Comparison of ENCODE assay signal across 22 cellular contexts in genomic region chr1:208288495-208288894, GRCh38.
"Had no signal": no experiment of that assay in that cellular context is flagged by ENCODE, and none has a peak within 500 bp of the region (broad histone marks: within the 10 kb centered on the region; RNA-seq: fewer than 3 reads in every experiment).

No MANE protein-coding gene starts in this region.

- H3K4me3 Mint-ChIP-seq: dendritic cell treated with granulocyte-macrophage colony-stimulating factor and Interleukin-4, amounts not matched to agents 40 ng/mL and 50 ng/mL, for 4 days; effector memory CD8-positive, alpha-beta T cell; endodermal cell; mesothelial cell of epicardium; naive B cell had no signal

- H3K27ac Mint-ChIP-seq: dendritic cell treated with granulocyte-macrophage colony-stimulating factor and Interleukin-4, amounts not matched to agents 40 ng/mL and 50 ng/mL, for 4 days; effector memory CD8-positive, alpha-beta T cell; endodermal cell; naive B cell had no signal

- H3K4me1 Mint-ChIP-seq: naive B cell had no signal

- DNase-seq: colonic mucosa; cortex of kidney; effector CD8-positive, alpha-beta T cell; effector memory CD8-positive, alpha-beta T cell; endodermal cell; erythroblast; esophagus squamous epithelium; foreskin fibroblast; foreskin melanocyte; gastrocnemius medialis; heart left ventricle; hypothalamus; left cardiac atrium; left lung; left ventricle myocardium superior; lower lobe of right lung; mesenchymal stem cell; mucosa of descending colon; naive B cell had no signal

- ATAC-seq: effector memory CD8-positive, alpha-beta T cell; esophagus mucosa; gastrocnemius medialis; heart left ventricle; left cardiac atrium; left lung; left ventricle myocardium superior; lower lobe of right lung; mucosa of descending colon had no signal

- H3K9me3 Mint-ChIP-seq: dendritic cell treated with granulocyte-macrophage colony-stimulating factor and Interleukin-4, amounts not matched to agents 40 ng/mL and 50 ng/mL, for 4 days; effector memory CD8-positive, alpha-beta T cell; endodermal cell; mesothelial cell of epicardium; naive B cell had no signal

- H3K36me3 Mint-ChIP-seq: mesothelial cell of epicardium, naive B cell had no signal
